In genomic region chr1:203692565-203693470, GRCh38 we compare ENCODE assay signal across 8 cellular contexts.
DNase-seq lines count a peak whose midpoint lies in the region; ATAC-seq, FAIRE-seq and TF ChIP-seq lines count a peak whose summit lies in the region.

No MANE protein-coding gene starts in this region.

- H3K27ac ChIP-seq in PC-3 (ENCODE audit: low read length) (peak overlapping the region; percentile 99), mesodermal cell (ENCODE audit: low read depth, low read length, severe bottlenecking) (peak overlapping the region; percentile 77)

- H3K9ac ChIP-seq in PC-3 (ENCODE audit: low read length): peak overlapping the region; percentile 90

- POLR2A ChIA-PET in PC-3 (lab: Charles Lee; ENCODE audit: unreplicated experiment): interaction anchor here (0.5 to 1.6 kb wide), 12 partner anchors 20 to 742 kb away, joined by 3 to 30 read pairs (median 3); no protein-coding TSS in a partner anchor

- peak; percentile 87 for ATAC-seq in PC-3
- ATAC-seq in GM18868 (IDR thresholded peaks at IDR 0.05; ENCODE audit: unreplicated experiment): no peak

- no peak for FAIRE-seq in urothelium cell line (lab: Jason Lieb, UNC)

- TF ChIP-seq CTCF in PC-3 (conservative IDR thresholded peaks at IDR 0.05; ENCODE audit: low read depth, low read length): no peak

- no peaks in the 10 kb centered on the region for H4K20me1 ChIP-seq in PC-3 (ENCODE audit: low read length)

- H3K79me2 ChIP-seq in PC-3 (ENCODE audit: low read length): peaks cover 34% of the 10 kb centered on the region

- DNase-seq in DMS 273 (lab: John Stamatoyannopoulos, UW; ENCODE audit: unreplicated experiment) (peak; percentile 61), PC-3 (peak; percentile 93), dermis blood vessel endothelial cell (peak; percentile 82), urothelium cell line (ENCODE audit: low spot score) (peak; percentile 85), NCI-H1105 (lab: John Stamatoyannopoulos, UW) (no peak)
- DNase-seq in stimulated activated CD8-positive, alpha-beta memory T cell treated with anti-CD3 and anti-CD28 coated beads, Interleukin-4, amount 100 ng/mL, for 48 hours: no peak

- intact Hi-C loops in PC-3 (cut with micrococcal nuclease): loop anchor here (1.0 kb wide), 3 partner anchors 19 to 67 kb away; partner anchors contain the start of gene ATP2B4

- 79 to 81% methylated on average over 3 to 4 of the region's 5 CpGs for WGBS in mesodermal cell (ENCODE audit: insufficient coverage in 2 of 2), 2 experiments

- H3K36me3 ChIP-seq in PC-3 (ENCODE audit: low read depth, low read length) (no peaks in the 10 kb centered on the region), mesodermal cell (ENCODE audit: control insufficient read depth, insufficient read depth, low read length) (peaks cover 76% of the 10 kb centered on the region)

- CTCF ChIA-PET in PC-3 (lab: Charles Lee): interaction anchor here (1.0 to 1.6 kb wide), 5 partner anchors 19 to 188 kb away, joined by 3 to 25 read pairs (median 6); partner anchors contain the start of gene ATP2B4

- H3K4me3 ChIP-seq in PC-3 (ENCODE audit: low read length): no peak overlapping the region; the same call in 1 of the 2 replicates
- no peak overlapping the region for H3K4me3 ChIP-seq in mesodermal cell (ENCODE audit: extremely low read depth, insufficient read depth, low read length, poor library complexity, severe bottlenecking)

- H3K4me1 ChIP-seq in PC-3 (ENCODE audit: insufficient read depth, low read length) (peaks cover 26% of the 10 kb centered on the region), mesodermal cell (ENCODE audit: control insufficient read depth, insufficient read depth, low read length, poor library complexity, severe bottlenecking) (peaks cover 30% of the 10 kb centered on the region)

- H2AFZ ChIP-seq in PC-3 (ENCODE audit: low read length): peak overlapping the region; percentile 38; the same call in 1 of the 2 replicates

- H3K4me2 ChIP-seq in PC-3 (ENCODE audit: low read length): peak overlapping the region; percentile 73

- no peaks in the 10 kb centered on the region for H3K9me3 ChIP-seq in PC-3 (ENCODE audit: low read length)
- no peaks in the 10 kb centered on the region for H3K9me3 ChIP-seq in mesodermal cell (ENCODE audit: control insufficient read depth, low read length)

- BruUV-seq in PC-3 (replicated peaks; lab: Mats Ljungman, UMichigan): TSS peak; percentile 92

- H3K27me3 ChIP-seq in PC-3 (ENCODE audit: low read length): no peaks in the 10 kb centered on the region

- no peaks in the 10 kb centered on the region for H3K9me2 ChIP-seq in PC-3 (replicated peaks; ENCODE audit: low read length)

- H3F3A ChIP-seq in PC-3 (ENCODE audit: low read length, unreplicated experiment): no peaks in the 10 kb centered on the region

Comparison
In these comparisons a context has a peak if more than half of its experiments do, and no peak if none do; other contexts are left out.
1. DNase-seq: peak in DMS 273 (single experiment), PC-3 (single experiment), dermis blood vessel endothelial cell (single experiment) and urothelium cell line (single experiment); none in stimulated activated CD8-positive, alpha-beta memory T cell treated with anti-CD3 and anti-CD28 coated beads, Interleukin-4, amount 100 ng/mL, for 48 hours (single experiment) and NCI-H1105 (single experiment).